Comparison of ENCODE assay signal across 21 cellular contexts in the genomic region with DNA sequence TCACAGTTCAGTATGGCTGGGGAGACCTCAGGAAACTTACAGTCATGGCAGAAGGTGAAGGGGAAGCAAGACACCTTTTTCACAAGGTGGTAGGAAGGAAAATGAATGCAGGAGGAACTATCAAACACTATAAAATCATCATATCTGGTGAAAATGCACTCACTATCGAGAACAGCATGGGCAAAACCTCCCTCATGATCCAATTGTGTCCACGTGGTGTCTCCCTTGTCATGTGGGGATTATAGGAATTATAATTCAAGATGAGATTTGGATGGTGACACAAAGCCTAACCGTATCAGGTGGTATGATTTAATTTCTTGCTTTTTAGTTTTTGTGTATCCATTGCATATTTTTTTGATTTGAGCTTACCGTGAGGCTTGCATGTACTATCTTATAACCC.
DNase-seq lines count a peak whose midpoint lies in the region; ATAC-seq, FAIRE-seq and TF ChIP-seq lines count a peak whose summit lies in the region.
"Had no signal": no experiment of that assay in that cellular context is flagged by ENCODE, and none has a peak within 500 bp of the region (broad histone marks: within the 10 kb centered on the region; RNA-seq: fewer than 3 reads in every experiment).

No MANE protein-coding gene starts in this region.

- H3K9me3 ChIP-seq in HepG2 (ENCODE audit: low read length) (no peaks in the 10 kb centered on the region), right lobe of liver (no peaks in the 10 kb centered on the region)
- H3K9me3 ChIP-seq: MG63 had no signal

- no peak for DNase-seq in HepG2 (ENCODE audit: low spot score)
- no peak for DNase-seq in right lobe of liver
- peak; percentile 6 for DNase-seq in ELR (ENCODE audit: low read depth)
- peak; percentile 8 for DNase-seq in M059J (ENCODE audit: low read depth)
- no peak for DNase-seq in mesendoderm
- no peak for DNase-seq in stimulated activated naive CD4-positive, alpha-beta T cell treated with Interleukin-2 at 50 U/mL for 16 hours (lab: John Stamatoyannopoulos, UW)
- no peak for DNase-seq in NCI-H2107 (lab: John Stamatoyannopoulos, UW)
- DNase-seq: AML-193, DND-41, H7, HFFc6, KG1, MG63, NCI-H1092, NCI-H1436, NCI-H1930, NCI-H2171, NCI-H345, NCI-H526, T-helper 9 cell had no signal

- H3K27me3 ChIP-seq in HepG2 (ENCODE audit: control insufficient read depth in 1 of 2, insufficient read depth in 2 of 2, low read length in 2 of 2) (no peaks in the 10 kb centered on the region), right lobe of liver (no peaks in the 10 kb centered on the region), mesendoderm (ENCODE audit: insufficient read depth, low read length, poor library complexity) (no peaks in the 10 kb centered on the region)
- H3K27me3 ChIP-seq: MG63 had no signal

- TF ChIP-seq EP300 in HepG2 (IDR thresholded peaks at IDR 0.05; ENCODE audit: low read depth in 2 of 2, low read length in 2 of 2) (no peak), HepG2 (CRISPR knock-in tag; IDR thresholded peaks at IDR 0.05; ENCODE audit: borderline replicate concordance) (no peak)

- no peak overlapping the region for H2AFZ ChIP-seq in HepG2 (ENCODE audit: low read length)

- no peaks in the 10 kb centered on the region for H4K20me1 ChIP-seq in HepG2 (ENCODE audit: insufficient read depth, low read length)

- no peak for TF ChIP-seq POLR2A in HepG2 (IDR thresholded peaks at IDR 0.05; ENCODE audit: insufficient read depth in 1 of 2, low read depth in 2 of 2, low read length in 2 of 2)
- no peak for TF ChIP-seq POLR2A in right lobe of liver (IDR thresholded peaks at IDR 0.05)

- no peak overlapping the region for H4K5ac ChIP-seq in mesendoderm (ENCODE audit: low read length)

- no peak overlapping the region for H3K56ac ChIP-seq in mesendoderm (ENCODE audit: low read length)

- CTCF ChIA-PET in HepG2 (lab: Yijun Ruan, JAX; ENCODE audit: low intra/inter-chr PET ratio, low total read pairs): no interaction called here

- no peak overlapping the region for H2AK5ac ChIP-seq in mesendoderm (ENCODE audit: low read length)

- H3K9ac ChIP-seq in HepG2 (ENCODE audit: insufficient read depth, low read depth, low read length) (no peak overlapping the region), mesendoderm (ENCODE audit: low read length) (no peak overlapping the region)

- H2BK15ac ChIP-seq in mesendoderm (replicated peaks; ENCODE audit: low read depth): no peak overlapping the region

- no peak overlapping the region for H2BK120ac ChIP-seq in mesendoderm (ENCODE audit: low read depth, low read length)

- H3K4me2 ChIP-seq in HepG2 (ENCODE audit: low read depth, low read length) (no peak overlapping the region), mesendoderm (ENCODE audit: low read length) (no peak overlapping the region)

- no peak overlapping the region for H3K18ac ChIP-seq in mesendoderm (ENCODE audit: low read length)

- no peak overlapping the region for H3K4ac ChIP-seq in mesendoderm (ENCODE audit: low read depth, low read length)

- no peak overlapping the region for H2BK5ac ChIP-seq in mesendoderm (ENCODE audit: low read length)

- H3K27ac ChIP-seq in HepG2 (ENCODE audit: extremely low read length, insufficient read depth, low read length): no peak overlapping the region
- H3K27ac ChIP-seq in right lobe of liver: no peak overlapping the region
- no peak overlapping the region for H3K27ac ChIP-seq in mesendoderm (ENCODE audit: low read depth, low read length)

- POLR2A ChIA-PET in HepG2 (lab: Yijun Ruan, JAX): no interaction called here

- in situ Hi-C loops in HepG2 (cut with HindIII; ENCODE audit: extremely low pct_ligation_motif_present, low pct_unique_long_range_greater_than_20kb): no loop called here

- no peak for FAIRE-seq in HepG2 (lab: Jason Lieb, UNC)
- FAIRE-seq: GM12891 had no signal

- H3K23ac ChIP-seq in mesendoderm (ENCODE audit: low read length): no peak overlapping the region

- no TSS peak for BruUV-seq in HepG2 (replicated peaks; lab: Mats Ljungman, UMichigan)

- intact Hi-C loops in HepG2 (cut with micrococcal nuclease; ENCODE audit: unreplicated experiment): no loop called here
- intact Hi-C loops in right lobe of liver (cut with DNase I): no loop called here

- H3K4me1 ChIP-seq in HepG2 (ENCODE audit: insufficient read depth, low read length) (no peaks in the 10 kb centered on the region), right lobe of liver (no peaks in the 10 kb centered on the region), mesendoderm (ENCODE audit: control insufficient read depth, low read depth, low read length) (peaks cover 3% of the 10 kb centered on the region)

- no peak for TF ChIP-seq CTCF in HepG2 (CRISPR knock-in tag; IDR thresholded peaks at IDR 0.05)
- no peak for TF ChIP-seq CTCF in right lobe of liver (IDR thresholded peaks at IDR 0.05)

- H4K8ac ChIP-seq in mesendoderm (ENCODE audit: low read depth, low read length): no peak overlapping the region

- no peak for ATAC-seq in HepG2
- ATAC-seq in right lobe of liver: no peak

- H3K79me1 ChIP-seq in mesendoderm (ENCODE audit: low read length): no peaks in the 10 kb centered on the region

- H3K79me2 ChIP-seq in HepG2 (ENCODE audit: insufficient read depth, low read length) (no peaks in the 10 kb centered on the region), mesendoderm (ENCODE audit: control insufficient read depth, insufficient read depth, low read length) (no peaks in the 10 kb centered on the region)

- WGBS in HepG2 (ENCODE audit: low lambda C conversion rate): 6% methylated on average over 4 of the region's 4 CpGs
- 47% methylated on average over 4 of the region's 4 CpGs for WGBS in right lobe of liver (ENCODE audit: insufficient coverage, low coverage, low lambda C conversion rate, missing lambda C conversion rate)
- no CpG with 5 or more reads among the region's 4 CpGs for WGBS in mesendoderm (ENCODE audit: extremely low coverage, insufficient coverage, low lambda C conversion rate)

- TF ChIP-seq RAD21 in HepG2 (CRISPR knock-in tag; IDR thresholded peaks at IDR 0.05): no peak

- H3K36me3 ChIP-seq in HepG2 (replicated peaks in 1 of 2; ENCODE audit: control insufficient read depth in 1 of 2, insufficient read depth in 2 of 2, low read length in 2 of 2): no peaks in the 10 kb centered on the region
- H3K36me3 ChIP-seq in right lobe of liver: no peaks in the 10 kb centered on the region
- no peaks in the 10 kb centered on the region for H3K36me3 ChIP-seq in mesendoderm (ENCODE audit: control insufficient read depth, insufficient read depth, low read length)
- H3K36me3 ChIP-seq: MG63 had no signal

- H3K4me3 ChIP-seq in HepG2 (replicated peaks in 1 of 3; ENCODE audit: insufficient read depth in 1 of 3, low read depth in 2 of 3, low read length in 3 of 3): no peak overlapping the region
- no peak overlapping the region for H3K4me3 ChIP-seq in right lobe of liver
- H3K4me3 ChIP-seq in mesendoderm (ENCODE audit: low read length): no peak overlapping the region
- H3K4me3 ChIP-seq: MG63 had no signal

TF ChIP-seq in HepG2, 621 proteins besides CTCF, POLR2A, EP300 and RAD21:
- TF ChIP-seq STAG1 (CRISPR knock-in tag; IDR thresholded peaks at IDR 0.05): peak; percentile 6; the same call in 1 of the 2 replicates
- TF ChIP-seq, protein P1, sequence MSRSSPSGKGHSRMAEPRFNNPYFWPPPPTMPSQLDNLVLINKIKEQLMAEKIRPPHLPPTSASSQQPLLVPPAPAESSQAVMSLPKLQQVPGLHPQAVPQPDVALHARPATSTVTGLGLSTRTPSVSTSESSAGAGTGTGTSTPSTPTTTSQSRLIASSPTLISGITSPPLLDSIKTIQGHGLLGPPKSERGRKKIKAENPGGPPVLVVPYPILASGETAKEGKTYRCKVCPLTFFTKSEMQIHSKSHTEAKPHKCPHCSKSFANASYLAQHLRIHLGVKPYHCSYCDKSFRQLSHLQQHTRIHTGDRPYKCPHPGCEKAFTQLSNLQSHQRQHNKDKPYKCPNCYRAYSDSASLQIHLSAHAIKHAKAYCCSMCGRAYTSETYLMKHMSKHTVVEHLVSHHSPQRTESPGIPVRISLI (CRISPR knock-in tag; IDR thresholded peaks at IDR 0.05; ENCODE audit: borderline replicate concordance): no peak

Comparison
In these comparisons a context has a peak if more than half of its experiments do, and no peak if none do; other contexts are left out.
1. DNase-seq: peak in ELR (single experiment) and M059J (single experiment); none in HepG2 (single experiment), right lobe of liver (0 of 3), mesendoderm (single experiment), stimulated activated naive CD4-positive, alpha-beta T cell treated with Interleukin-2 at 50 U/mL for 16 hours (single experiment) and NCI-H2107 (single experiment).